Comparison of ENCODE assay signal across 1 cellular context in the genomic region with DNA sequence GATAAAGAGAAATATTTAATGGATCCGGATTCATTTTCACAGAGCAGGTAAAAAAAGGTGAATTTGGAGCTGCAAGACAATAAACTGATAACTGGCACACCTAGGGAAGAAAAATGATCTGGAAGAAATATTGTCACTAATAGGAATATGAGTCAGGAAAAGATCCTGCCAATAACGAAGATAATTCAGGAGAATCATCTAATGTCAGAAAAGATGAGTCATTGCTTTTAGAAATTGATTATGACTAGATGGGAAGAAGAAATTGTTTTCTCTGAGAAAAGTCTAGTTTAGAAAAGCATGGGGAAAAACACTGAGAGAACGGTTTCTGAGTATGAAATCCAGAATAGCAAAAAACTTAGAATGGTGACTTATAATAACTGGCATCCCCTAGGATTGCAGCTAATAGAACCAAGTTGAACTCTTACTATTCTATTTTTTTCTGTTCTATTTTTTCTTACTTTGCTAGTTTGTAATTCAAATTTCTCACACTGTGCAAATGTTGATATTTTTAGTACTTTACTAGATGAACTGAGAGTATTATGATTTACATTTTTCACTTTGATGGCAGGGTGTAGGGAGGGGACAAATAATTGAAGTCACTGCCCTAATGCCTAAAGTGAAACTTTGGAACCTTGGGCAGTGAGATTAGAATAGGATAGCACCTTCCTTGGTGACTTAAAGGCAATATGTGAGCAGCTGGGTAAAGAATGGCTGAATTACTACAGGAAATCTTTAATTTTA.
TF ChIP-seq lines count a peak whose summit lies in the region.

No MANE protein-coding gene starts in this region.

TF ChIP-seq in K562, 482 proteins besides CTCF, POLR2A, EP300 and RAD21:
- TF ChIP-seq TCF3 (CRISPR knock-in tag; IDR thresholded peaks at IDR 0.05) (no peak), ZNF121 (CRISPR knock-in tag; conservative IDR thresholded peaks at IDR 0.05) (no peak), ZNF77 (CRISPR knock-in tag; IDR thresholded peaks at IDR 0.05) (no peak), MAFG (tag; conservative IDR thresholded peaks at IDR 0.05) (0 out of 2 replicates have a peak, but pooled peaks have one; percentile 15), CHCHD3 (CRISPR knock-in tag; IDR thresholded peaks at IDR 0.05) (no peak), ZNF316 (IDR thresholded peaks at IDR 0.05) (peak; percentile 28; the same call in 1 of the 2 replicates), HNRNPL (IDR thresholded peaks at IDR 0.05; ENCODE audit: low read depth, low read length) (no peak), ZNF41 (CRISPR knock-in tag; conservative IDR thresholded peaks at IDR 0.05) (no peak), SMAD4 (CRISPR knock-in tag; conservative IDR thresholded peaks at IDR 0.05) (no peak)
- TF ChIP-seq, protein P1, sequence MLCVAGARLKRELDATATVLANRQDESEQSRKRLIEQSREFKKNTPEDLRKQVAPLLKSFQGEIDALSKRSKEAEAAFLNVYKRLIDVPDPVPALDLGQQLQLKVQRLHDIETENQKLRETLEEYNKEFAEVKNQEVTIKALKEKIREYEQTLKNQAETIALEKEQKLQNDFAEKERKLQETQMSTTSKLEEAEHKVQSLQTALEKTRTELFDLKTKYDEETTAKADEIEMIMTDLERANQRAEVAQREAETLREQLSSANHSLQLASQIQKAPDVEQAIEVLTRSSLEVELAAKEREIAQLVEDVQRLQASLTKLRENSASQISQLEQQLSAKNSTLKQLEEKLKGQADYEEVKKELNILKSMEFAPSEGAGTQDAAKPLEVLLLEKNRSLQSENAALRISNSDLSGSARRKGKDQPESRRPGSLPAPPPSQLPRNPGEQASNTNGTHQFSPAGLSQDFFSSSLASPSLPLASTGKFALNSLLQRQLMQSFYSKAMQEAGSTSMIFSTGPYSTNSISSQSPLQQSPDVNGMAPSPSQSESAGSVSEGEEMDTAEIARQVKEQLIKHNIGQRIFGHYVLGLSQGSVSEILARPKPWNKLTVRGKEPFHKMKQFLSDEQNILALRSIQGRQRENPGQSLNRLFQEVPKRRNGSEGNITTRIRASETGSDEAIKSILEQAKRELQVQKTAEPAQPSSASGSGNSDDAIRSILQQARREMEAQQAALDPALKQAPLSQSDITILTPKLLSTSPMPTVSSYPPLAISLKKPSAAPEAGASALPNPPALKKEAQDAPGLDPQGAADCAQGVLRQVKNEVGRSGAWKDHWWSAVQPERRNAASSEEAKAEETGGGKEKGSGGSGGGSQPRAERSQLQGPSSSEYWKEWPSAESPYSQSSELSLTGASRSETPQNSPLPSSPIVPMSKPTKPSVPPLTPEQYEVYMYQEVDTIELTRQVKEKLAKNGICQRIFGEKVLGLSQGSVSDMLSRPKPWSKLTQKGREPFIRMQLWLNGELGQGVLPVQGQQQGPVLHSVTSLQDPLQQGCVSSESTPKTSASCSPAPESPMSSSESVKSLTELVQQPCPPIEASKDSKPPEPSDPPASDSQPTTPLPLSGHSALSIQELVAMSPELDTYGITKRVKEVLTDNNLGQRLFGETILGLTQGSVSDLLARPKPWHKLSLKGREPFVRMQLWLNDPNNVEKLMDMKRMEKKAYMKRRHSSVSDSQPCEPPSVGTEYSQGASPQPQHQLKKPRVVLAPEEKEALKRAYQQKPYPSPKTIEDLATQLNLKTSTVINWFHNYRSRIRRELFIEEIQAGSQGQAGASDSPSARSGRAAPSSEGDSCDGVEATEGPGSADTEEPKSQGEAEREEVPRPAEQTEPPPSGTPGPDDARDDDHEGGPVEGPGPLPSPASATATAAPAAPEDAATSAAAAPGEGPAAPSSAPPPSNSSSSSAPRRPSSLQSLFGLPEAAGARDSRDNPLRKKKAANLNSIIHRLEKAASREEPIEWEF (CRISPR knock-in tag; IDR thresholded peaks at IDR 0.05): peak; percentile 48; the same call in 1 of the 2 replicates
- TF ChIP-seq, protein P2, sequence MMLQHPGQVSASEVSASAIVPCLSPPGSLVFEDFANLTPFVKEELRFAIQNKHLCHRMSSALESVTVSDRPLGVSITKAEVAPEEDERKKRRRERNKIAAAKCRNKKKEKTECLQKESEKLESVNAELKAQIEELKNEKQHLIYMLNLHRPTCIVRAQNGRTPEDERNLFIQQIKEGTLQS (IDR thresholded peaks at IDR 0.05): peak; percentile 53; the same call in 1 of the 2 replicates
- TF ChIP-seq, protein P2 (CRISPR knock-in tag; conservative IDR thresholded peaks at IDR 0.05): no peak
- TF ChIP-seq, protein P3, sequence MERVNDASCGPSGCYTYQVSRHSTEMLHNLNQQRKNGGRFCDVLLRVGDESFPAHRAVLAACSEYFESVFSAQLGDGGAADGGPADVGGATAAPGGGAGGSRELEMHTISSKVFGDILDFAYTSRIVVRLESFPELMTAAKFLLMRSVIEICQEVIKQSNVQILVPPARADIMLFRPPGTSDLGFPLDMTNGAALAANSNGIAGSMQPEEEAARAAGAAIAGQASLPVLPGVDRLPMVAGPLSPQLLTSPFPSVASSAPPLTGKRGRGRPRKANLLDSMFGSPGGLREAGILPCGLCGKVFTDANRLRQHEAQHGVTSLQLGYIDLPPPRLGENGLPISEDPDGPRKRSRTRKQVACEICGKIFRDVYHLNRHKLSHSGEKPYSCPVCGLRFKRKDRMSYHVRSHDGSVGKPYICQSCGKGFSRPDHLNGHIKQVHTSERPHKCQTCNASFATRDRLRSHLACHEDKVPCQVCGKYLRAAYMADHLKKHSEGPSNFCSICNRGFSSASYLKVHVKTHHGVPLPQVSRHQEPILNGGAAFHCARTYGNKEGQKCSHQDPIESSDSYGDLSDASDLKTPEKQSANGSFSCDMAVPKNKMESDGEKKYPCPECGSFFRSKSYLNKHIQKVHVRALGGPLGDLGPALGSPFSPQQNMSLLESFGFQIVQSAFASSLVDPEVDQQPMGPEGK (CRISPR knock-in tag; IDR thresholded peaks at IDR 0.05; ENCODE audit: borderline replicate concordance): no peak
